Comparison of ENCODE assay signal across 24 cellular contexts in the genomic region with DNA sequence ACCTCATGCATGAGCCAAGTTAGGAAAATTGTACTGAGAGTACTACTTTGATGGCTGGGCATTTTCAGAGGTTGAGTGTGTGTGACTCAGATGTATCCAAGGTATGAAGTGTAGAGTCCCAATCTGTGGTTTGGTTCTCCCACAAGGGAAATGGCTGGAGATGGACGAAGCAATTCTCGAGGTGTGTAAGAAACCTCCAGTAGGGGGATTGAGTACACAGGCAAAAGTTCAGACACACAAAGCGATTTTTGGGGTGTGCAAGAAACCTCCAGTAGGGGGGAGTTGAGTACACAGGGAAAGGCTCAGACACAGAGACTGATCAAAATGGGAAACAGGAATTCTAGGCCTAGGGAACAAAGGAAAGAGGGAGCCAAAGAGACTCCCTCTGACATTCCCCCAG.
"Had no signal": no experiment of that assay in that cellular context is flagged by ENCODE, and none has a peak within 500 bp of the region (broad histone marks: within the 10 kb centered on the region; RNA-seq: fewer than 3 reads in every experiment).

No MANE protein-coding gene starts in this region.

- H3K27me3 Mint-ChIP-seq: activated CD4-positive, alpha-beta T cell treated with anti-CD3 and anti-CD28 coated beads for 36 hours; activated CD8-positive, alpha-beta T cell treated with anti-CD3 and anti-CD28 coated beads for 36 hours; activated naive CD4-positive, alpha-beta T cell treated with anti-CD3 and anti-CD28 coated beads, Interleukin-2, amount 10 ng/mL, durations not matched to agents 7 days and 5 days; activated naive CD8-positive, alpha-beta T cell treated with anti-CD3 and anti-CD28 coated beads, Interleukin-2, amount 10 ng/mL, durations not matched to agents 7 days and 5 days; central memory CD8-positive, alpha-beta T cell; T-cell had no signal

- H3K4me1 Mint-ChIP-seq: activated CD4-positive, alpha-beta T cell treated with anti-CD3 and anti-CD28 coated beads for 36 hours; activated naive CD4-positive, alpha-beta T cell treated with anti-CD3 and anti-CD28 coated beads, Interleukin-2, amount 10 ng/mL, durations not matched to agents 7 days and 5 days; activated naive CD8-positive, alpha-beta T cell treated with anti-CD3 and anti-CD28 coated beads, Interleukin-2, amount 10 ng/mL, durations not matched to agents 7 days and 5 days; central memory CD8-positive, alpha-beta T cell; T-cell had no signal

- ATAC-seq: activated CD4-positive, alpha-beta T cell treated with anti-CD3 and anti-CD28 coated beads for 36 hours; activated CD8-positive, alpha-beta T cell treated with anti-CD3 and anti-CD28 coated beads for 36 hours; activated T-cell treated with anti-CD3 and anti-CD28 coated beads, Interleukin-2, amount 50 U/mL, for 72 hours; body of pancreas; PC-3; T-cell had no signal

- H3K27ac ChIP-seq: adrenal gland, ascending aorta, body of pancreas had no signal

- H3K36me3 Mint-ChIP-seq: activated naive CD4-positive, alpha-beta T cell treated with anti-CD3 and anti-CD28 coated beads, Interleukin-2, amount 10 ng/mL, durations not matched to agents 7 days and 5 days; activated naive CD8-positive, alpha-beta T cell treated with anti-CD3 and anti-CD28 coated beads, Interleukin-2, amount 10 ng/mL, durations not matched to agents 7 days and 5 days; T-cell had no signal

- H3K27ac Mint-ChIP-seq: activated CD4-positive, alpha-beta T cell treated with anti-CD3 and anti-CD28 coated beads for 36 hours; activated CD8-positive, alpha-beta T cell treated with anti-CD3 and anti-CD28 coated beads for 36 hours; activated naive CD4-positive, alpha-beta T cell treated with anti-CD3 and anti-CD28 coated beads, Interleukin-2, amount 10 ng/mL, durations not matched to agents 7 days and 5 days; activated naive CD8-positive, alpha-beta T cell treated with anti-CD3 and anti-CD28 coated beads, Interleukin-2, amount 10 ng/mL, durations not matched to agents 7 days and 5 days; activated T-cell treated with anti-CD3 and anti-CD28 coated beads, Interleukin-2, amount 50 U/mL, for 72 hours; activated T-helper 2 cell treated with anti-CD3 and anti-CD28 coated beads, Interferon-gamma antibody, Interleukin-2, Interleukin-4, amounts not matched to agents 10 μg/mL and 5 μg/mL and 100 μg/mL, durations not matched to agents 14 hours and 24 hours and 36 hours; T-cell had no signal

- H3K9me3 ChIP-seq: adrenal gland, ascending aorta, body of pancreas, MG63 had no signal

- H3K4me3 ChIP-seq: adrenal gland, ascending aorta, body of pancreas, MG63 had no signal

- H3K27me3 ChIP-seq: adrenal gland, ascending aorta, body of pancreas, MG63 had no signal

- H3K4me1 ChIP-seq: adrenal gland, ascending aorta had no signal

- H3K36me3 ChIP-seq: adrenal gland, ascending aorta, MG63 had no signal

- H3K4me3 Mint-ChIP-seq: activated CD4-positive, alpha-beta T cell treated with anti-CD3 and anti-CD28 coated beads for 36 hours; activated CD8-positive, alpha-beta T cell treated with anti-CD3 and anti-CD28 coated beads for 36 hours; activated naive CD4-positive, alpha-beta T cell treated with anti-CD3 and anti-CD28 coated beads, Interleukin-2, amount 10 ng/mL, durations not matched to agents 7 days and 5 days; activated naive CD8-positive, alpha-beta T cell treated with anti-CD3 and anti-CD28 coated beads, Interleukin-2, amount 10 ng/mL, durations not matched to agents 7 days and 5 days; activated T-cell treated with anti-CD3 and anti-CD28 coated beads, Interleukin-2, amount 50 U/mL, for 72 hours; central memory CD8-positive, alpha-beta T cell; T-cell had no signal

- DNase-seq: activated CD4-positive, alpha-beta T cell treated with anti-CD3 and anti-CD28 coated beads for 36 hours; activated CD8-positive, alpha-beta memory T cell treated with anti-CD3 and anti-CD28 coated beads, Interleukin-2, amount 50 U/mL, for 4 hours; activated CD8-positive, alpha-beta T cell treated with anti-CD3 and anti-CD28 coated beads for 36 hours; activated gamma-delta T cell treated with Interleukin-2 at 50 U/mL for 16 hours; activated naive CD4-positive, alpha-beta T cell treated with anti-CD3 and anti-CD28 coated beads, Interleukin-2, amount 10 ng/mL, durations not matched to agents 7 days and 5 days; activated naive CD8-positive, alpha-beta T cell treated with anti-CD3 and anti-CD28 coated beads, Interleukin-2, amount 10 ng/mL, durations not matched to agents 7 days and 5 days; activated T-cell treated with anti-CD3 and anti-CD28 coated beads, Interleukin-2, amount 50 U/mL, for 72 hours; adrenal gland; body of pancreas; MG63; MV-4-11; NCI-H1105 treated with DMSO at 0.1 percent for 48 hours; NCI-H1436 treated with DMSO at 0.1 percent for 48 hours; NCI-H187; NCI-H2081; NCI-H510A treated with DMSO at 0.1 percent for 48 hours; PC-3; SIG-M5; T-cell; T-helper 2 cell; T1000 had no signal
